Comparison of ENCODE assay signal across 22 cellular contexts in the genomic region with DNA sequence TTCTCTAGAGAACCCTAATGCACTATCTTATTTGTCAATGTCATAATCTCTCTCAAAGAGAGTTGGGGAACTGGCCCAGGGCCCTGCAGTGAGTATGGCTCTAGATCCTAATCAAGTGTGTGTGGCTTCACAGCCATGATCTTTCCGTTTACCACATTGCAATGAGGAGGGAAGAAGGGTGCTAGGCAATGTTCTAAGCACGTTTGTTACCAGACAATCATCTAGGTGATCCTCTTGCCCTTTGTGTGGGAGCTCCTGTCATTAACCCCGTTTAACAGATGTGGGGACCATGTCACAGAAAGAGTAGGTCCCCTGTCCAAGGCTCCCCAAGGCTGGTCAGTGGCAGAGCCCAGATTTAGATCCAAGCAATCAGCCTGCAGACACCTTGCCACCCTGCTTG.
"Had no signal": no experiment of that assay in that cellular context is flagged by ENCODE, and none has a peak within 500 bp of the region (broad histone marks: within the 10 kb centered on the region; RNA-seq: fewer than 3 reads in every experiment).

No MANE protein-coding gene starts in this region.

- H3K36me3 Mint-ChIP-seq: naive thymus-derived CD4-positive, alpha-beta T cell; stimulated activated memory B cell treated with anti-CD40 and anti-IgM and Interleukin-4, amounts not matched to agents 10 μg/mL and 1 μg/mL and 100 μg/mL, for 72 hours had no signal

- H3K27me3 ChIP-seq: right atrium auricular region, tibial nerve, upper lobe of right lung, uterus had no signal

- H3K4me3 ChIP-seq: right atrium auricular region, skin epidermis, spleen, thoracic aorta, tibial nerve, upper lobe of right lung, uterus had no signal

- H3K4me1 Mint-ChIP-seq: naive thymus-derived CD4-positive, alpha-beta T cell; stimulated activated memory B cell treated with anti-CD40 and anti-IgM and Interleukin-4, amounts not matched to agents 10 μg/mL and 1 μg/mL and 100 μg/mL, for 72 hours had no signal

- H3K36me3 ChIP-seq: right atrium auricular region, spleen, thoracic aorta, tibial nerve, upper lobe of right lung, uterus had no signal

- H3K4me3 Mint-ChIP-seq: effector memory CD8-positive, alpha-beta T cell; naive thymus-derived CD4-positive, alpha-beta T cell; nephron; stimulated activated memory B cell treated with anti-CD40 and anti-IgM and Interleukin-4, amounts not matched to agents 10 μg/mL and 1 μg/mL and 100 μg/mL, for 72 hours had no signal

- H3K27me3 Mint-ChIP-seq: stimulated activated memory B cell treated with anti-CD40 and anti-IgM and Interleukin-4, amounts not matched to agents 10 μg/mL and 1 μg/mL and 100 μg/mL, for 72 hours had no signal

- DNase-seq: cerebellar nuclear complex; cortex of kidney; effector memory CD8-positive, alpha-beta T cell; mammary epithelial cell; mesendoderm; midbrain; naive thymus-derived CD4-positive, alpha-beta T cell; occipital lobe; spleen; stimulated activated CD4-positive, alpha-beta T cell treated with anti-CD3 and anti-CD28 coated beads, Interleukin-4, amount 100 ng/mL, for 4 hours; stimulated activated naive CD8-positive, alpha-beta T cell treated with anti-CD3 and anti-CD28 coated beads, Interleukin-15, Interleukin-2, amounts not matched to agents 100 U/mL and 50 U/mL, for 24 hours; substantia nigra; upper lobe of right lung; uterus had no signal

- H3K27ac Mint-ChIP-seq: effector memory CD8-positive, alpha-beta T cell; naive thymus-derived CD4-positive, alpha-beta T cell; nephron; progenitor cell of endocrine pancreas; stimulated activated memory B cell treated with anti-CD40 and anti-IgM and Interleukin-4, amounts not matched to agents 10 μg/mL and 1 μg/mL and 100 μg/mL, for 72 hours had no signal

- H3K27ac ChIP-seq: parathyroid adenoma, right atrium auricular region, spleen, thoracic aorta, tibial nerve, upper lobe of right lung, uterus had no signal

- H3K9ac ChIP-seq: parathyroid adenoma had no signal

- H3K9me3 ChIP-seq: right atrium auricular region, spleen, thoracic aorta, upper lobe of right lung, uterus had no signal

- H3K9me3 Mint-ChIP-seq: effector memory CD8-positive, alpha-beta T cell; naive thymus-derived CD4-positive, alpha-beta T cell; nephron; stimulated activated memory B cell treated with anti-CD40 and anti-IgM and Interleukin-4, amounts not matched to agents 10 μg/mL and 1 μg/mL and 100 μg/mL, for 72 hours had no signal

- H3K4me1 ChIP-seq: parathyroid adenoma, spleen, tibial nerve, upper lobe of right lung, uterus had no signal

- ATAC-seq: effector memory CD8-positive, alpha-beta T cell; naive thymus-derived CD4-positive, alpha-beta T cell; stimulated activated memory B cell treated with anti-CD40 and anti-IgM and Interleukin-4, amounts not matched to agents 10 μg/mL and 1 μg/mL and 100 μg/mL, for 72 hours; stimulated activated naive CD8-positive, alpha-beta T cell treated with anti-CD3 and anti-CD28 coated beads, Interleukin-15, Interleukin-2, amounts not matched to agents 100 U/mL and 50 U/mL, for 24 hours; upper lobe of right lung had no signal
